Comparison of ENCODE assay signal across 27 cellular contexts in genomic region chr20:50865114-50865513, GRCh38.
"Had no signal": no experiment of that assay in that cellular context is flagged by ENCODE, and none has a peak within 500 bp of the region (broad histone marks: within the 10 kb centered on the region; RNA-seq: fewer than 3 reads in every experiment).

No MANE protein-coding gene starts in this region.

- H3K4me1 ChIP-seq: ascending aorta had no signal

- DNase-seq: activated CD4-positive, alpha-beta T cell treated with anti-CD3 and anti-CD28 coated beads, Interleukin-2, amount 10 ng/mL, durations not matched to agents 24 days and 14 days; activated CD4-positive, alpha-beta T cell treated with anti-CD3 and anti-CD28 coated beads, Interleukin-2, amount 50 U/mL, for 4 hours; activated CD8-positive, alpha-beta T cell treated with anti-CD3 and anti-CD28 coated beads for 36 hours; activated gamma-delta T cell; activated naive CD4-positive, alpha-beta T cell treated with Interleukin-2 at 50 U/mL for 16 hours; activated naive CD8-positive, alpha-beta T cell treated with anti-CD3 and anti-CD28 coated beads, Interleukin-2, amount 10 ng/mL, durations not matched to agents 7 days and 5 days; activated T-cell treated with anti-CD3 and anti-CD28 coated beads, Interleukin-2, amount 50 U/mL, for 1 hour; amygdala; Karpas-422; MG63; NCI-H1048; NCI-H1105 treated with DMSO at 0.1 percent for 48 hours; NCI-H1436; NCI-H1694; NCI-H1930; NCI-H2081 treated with DMSO at 0.1 percent for 48 hours; NCI-H226; NCI-H446 treated with DMSO at 0.1 percent for 48 hours; NCI-H524; NCI-H69; SIG-M5; T1000 had no signal

- H3K9me3 ChIP-seq: ascending aorta, MG63 had no signal

- H3K36me3 ChIP-seq: ascending aorta, cardiac muscle cell, MG63 had no signal

- H3K27ac ChIP-seq: ascending aorta, cardiac muscle cell had no signal

- H3K4me3 ChIP-seq: ascending aorta, cardiac muscle cell, MG63 had no signal

- H3K27me3 ChIP-seq: ascending aorta, cardiac muscle cell, MG63 had no signal

- FAIRE-seq: TTC549 had no signal

- ATAC-seq: activated CD8-positive, alpha-beta T cell treated with anti-CD3 and anti-CD28 coated beads for 36 hours; Panc1; SK-N-SH treated with all-trans-retinoic acid at 6 μM for 48 hours had no signal
